In genomic region chr7:50653116-50653854, GRCh38 we compare ENCODE assay signal across 10 cellular contexts.
A peak's percentile ranks its signal among the peaks of the same experiment; 100 is the strongest.
DNase-seq lines count a peak whose midpoint lies in the region; ATAC-seq, FAIRE-seq and TF ChIP-seq lines count a peak whose summit lies in the region.
"Had no signal": no experiment of that assay in that cellular context is flagged by ENCODE, and none has a peak within 500 bp of the region (broad histone marks: within the 10 kb centered on the region; RNA-seq: fewer than 3 reads in every experiment).

No MANE protein-coding gene starts in this region.

- 10 to 13% methylated on average over 16 of the region's 16 CpGs for WGBS in GM23248 (ENCODE audit: low coverage in 1 of 2, low lambda C conversion rate in 2 of 2, missing lambda C conversion rate in 2 of 2), 2 experiments
- no CpG with 5 or more reads among the region's 16 CpGs for WGBS in mesendoderm (ENCODE audit: extremely low coverage, insufficient coverage, low lambda C conversion rate)

- H3K9me3 ChIP-seq in GM23248 (ENCODE audit: low read depth) (no peaks in the 10 kb centered on the region), gastrocnemius medialis (no peaks in the 10 kb centered on the region)

- peaks cover 17% of the 10 kb centered on the region for H3K79me1 ChIP-seq in mesendoderm (ENCODE audit: low read length)

- ATAC-seq in Right ventricle myocardium superior (ENCODE audit: poor library complexity) (peak; percentile 72), gastrocnemius medialis (peak; percentile 35 to 48)

- H4K5ac ChIP-seq in mesendoderm (ENCODE audit: low read length), result no peak overlapping the region

- H2AFZ ChIP-seq in GM23248, result no peak overlapping the region
- H2AFZ ChIP-seq: PC-9 had no signal

- no peak overlapping the region for H3K4me3 ChIP-seq in GM23248
- H3K4me3 ChIP-seq in gastrocnemius medialis, result peak overlapping the region; percentile 7 to 38 (median 26)
- H3K4me3 ChIP-seq in mesendoderm (ENCODE audit: low read length), result no peak overlapping the region
- H3K4me3 ChIP-seq: PC-9 had no signal

- H3K4me2 ChIP-seq in GM23248 (ENCODE audit: unreplicated experiment) (peak overlapping the region; percentile 57), mesendoderm (ENCODE audit: low read length) (no peak overlapping the region)
- H3K4me2 ChIP-seq: PC-9 had no signal

- TF ChIP-seq POLR2A in gastrocnemius medialis (IDR thresholded peaks at IDR 0.05) (peak; percentile 63 to 74), GM12891 (IDR thresholded peaks at IDR 0.05; ENCODE audit: low read depth, low read length) (no peak)

- in situ Hi-C loops in GM23248 (cut with MboI), result no loop called here
- in situ Hi-C loops in gastrocnemius medialis (cut with MboI; ENCODE audit: low sequenced_read_pairs in 4 of 4), result loop anchor here in 1 of 4 donors (10.0 kb wide), 1 partner anchor 148 kb away; no protein-coding TSS in a partner anchor

- no peak overlapping the region for H2BK120ac ChIP-seq in mesendoderm (ENCODE audit: low read depth, low read length)

- no peak overlapping the region for H4K8ac ChIP-seq in mesendoderm (ENCODE audit: low read depth, low read length)

- H3K27ac ChIP-seq in GM23248 (peak overlapping the region; percentile 39), gastrocnemius medialis (peak overlapping the region; percentile 93 to 97 (median 94)), mesendoderm (ENCODE audit: low read depth, low read length) (no peak overlapping the region)
- H3K27ac ChIP-seq: PC-9 had no signal

- H3K18ac ChIP-seq in mesendoderm (ENCODE audit: low read length), result no peak overlapping the region

- intact Hi-C loops in Right ventricle myocardium superior (cut with DNase I), result no loop called here
- intact Hi-C loops in gastrocnemius medialis (cut with DNase I; ENCODE audit: low total_unique reads), result no loop called here

- H2BK15ac ChIP-seq in mesendoderm (replicated peaks; ENCODE audit: low read depth), result no peak overlapping the region

- H3K36me3 ChIP-seq in GM23248 (ENCODE audit: low read depth) (no peaks in the 10 kb centered on the region), gastrocnemius medialis (no peaks in the 10 kb centered on the region), mesendoderm (ENCODE audit: control insufficient read depth, insufficient read depth, low read length) (no peaks in the 10 kb centered on the region)

- no peaks in the 10 kb centered on the region for H3K9me2 ChIP-seq in GM23248 (ENCODE audit: insufficient read depth)

- H3K9ac ChIP-seq in GM23248, result peak overlapping the region; percentile 25; the same call in 1 of the 2 replicates
- H3K9ac ChIP-seq in mesendoderm (ENCODE audit: low read length), result no peak overlapping the region

- H2BK5ac ChIP-seq in mesendoderm (ENCODE audit: low read length), result no peak overlapping the region

- H3K56ac ChIP-seq in mesendoderm (ENCODE audit: low read length), result no peak overlapping the region

- H3K23ac ChIP-seq in mesendoderm (ENCODE audit: low read length), result no peak overlapping the region

- H3K79me2 ChIP-seq in GM23248 (ENCODE audit: insufficient read depth) (no peaks in the 10 kb centered on the region), mesendoderm (ENCODE audit: control insufficient read depth, insufficient read depth, low read length) (no peaks in the 10 kb centered on the region)

- H3F3A ChIP-seq in GM23248 (ENCODE audit: insufficient read depth), result peaks cover 23% of the 10 kb centered on the region

- peaks cover 4% of the 10 kb centered on the region; the same call in 1 of the 2 replicates for H4K20me1 ChIP-seq in GM23248 (ENCODE audit: insufficient read depth)

- H3K27me3 ChIP-seq in GM23248 (replicated peaks; ENCODE audit: insufficient read depth) (no peaks in the 10 kb centered on the region), gastrocnemius medialis (no peaks in the 10 kb centered on the region), mesendoderm (ENCODE audit: insufficient read depth, low read length, poor library complexity) (no peaks in the 10 kb centered on the region)

- H3K4ac ChIP-seq in mesendoderm (ENCODE audit: low read depth, low read length), result no peak overlapping the region

- DNase-seq in GM23248, result peak; percentile 85
- peak; percentile 46 for DNase-seq in activated CD8-positive, alpha-beta memory T cell treated with anti-CD3 and anti-CD28 coated beads, Interleukin-2, amount 50 U/mL, for 48 hours
- peak; percentile 80 for DNase-seq in Right ventricle myocardium superior
- DNase-seq in gastrocnemius medialis, result peak; percentile 85 to 91
- no peak for DNase-seq in NK-92 treated with Interleukin-12 subunit alpha and Interleukin-12 subunit beta, amount 100 ng/mL, for 24 hours (lab: John Stamatoyannopoulos, UW)
- no peak for DNase-seq in activated CD4-positive, CD25-positive, alpha-beta regulatory T cell (lab: John Stamatoyannopoulos, UW)
- DNase-seq in GM12891 (ENCODE audit: insufficient read length, low spot score), result no peak
- DNase-seq in mesendoderm, result no peak
- DNase-seq: KBM-7, PC-9 had no signal

- TF ChIP-seq CTCF in gastrocnemius medialis (IDR thresholded peaks at IDR 0.05 in 4 of 5, conservative IDR thresholded peaks at IDR 0.05 in 1 of 5), result peak in 1 of 5 experiments; percentile 21

- no peak for FAIRE-seq in GM12891 (lab: Jason Lieb, UNC)

- no peak overlapping the region for H2AK5ac ChIP-seq in mesendoderm (ENCODE audit: low read length)

- H3K4me1 ChIP-seq in GM23248 (ENCODE audit: insufficient read depth) (peaks cover 33% of the 10 kb centered on the region), gastrocnemius medialis (peaks cover 62 to 66% of the 10 kb centered on the region in 2 donors), mesendoderm (ENCODE audit: control insufficient read depth, low read depth, low read length) (no peaks in the 10 kb centered on the region)

TF ChIP-seq in GM12891, 5 proteins besides CTCF, POLR2A, EP300 and RAD21:
- TF ChIP-seq POLR2AphosphoS5 (IDR thresholded peaks at IDR 0.05; ENCODE audit: low read depth, low read length), result no peak
- TF ChIP-seq SPI1 (IDR thresholded peaks at IDR 0.05; ENCODE audit: low read depth, low read length), result no peak
- TF ChIP-seq TAF1 (IDR thresholded peaks at IDR 0.05; ENCODE audit: low read depth, low read length), result no peak
- no peak for TF ChIP-seq POU2F2 (IDR thresholded peaks at IDR 0.05; ENCODE audit: low read depth, low read length)
- TF ChIP-seq PAX5 (IDR thresholded peaks at IDR 0.05; ENCODE audit: insufficient read depth, low read length, severe bottlenecking), result no peak
TF ChIP-seq in GM12891: peak in this region for 0.

Comparison
In these comparisons a context has a peak if more than half of its experiments do, and no peak if none do; other contexts are left out.
1. DNase-seq: peak in GM23248 (single experiment), activated CD8-positive, alpha-beta memory T cell treated with anti-CD3 and anti-CD28 coated beads, Interleukin-2, amount 50 U/mL, for 48 hours (single experiment), Right ventricle myocardium superior (single experiment) and gastrocnemius medialis (2 of 2); none in NK-92 treated with Interleukin-12 subunit alpha and Interleukin-12 subunit beta, amount 100 ng/mL, for 24 hours (single experiment), activated CD4-positive, CD25-positive, alpha-beta regulatory T cell (0 of 4), GM12891 (single experiment) and mesendoderm (single experiment).
2. H3K4me3 ChIP-seq: peak in gastrocnemius medialis (4 of 4); none in GM23248 (single experiment) and mesendoderm (single experiment).